ENCODE assay signal across 1 cellular context in genomic region chr14:21455912-21456667, GRCh38.
TF ChIP-seq lines count a peak whose summit lies in the region.

CHD8 (minus strand) TSS chr14:21456123; CDS start chr14:21431643, 24,480 bp downstream.

TF ChIP-seq in HepG2, 621 proteins besides CTCF, POLR2A, EP300 and RAD21 (continued from another document and continues in another):
- TF ChIP-seq ZBTB37 (CRISPR knock-in tag; IDR thresholded peaks at IDR 0.05) (no peak), TAF15 (IDR thresholded peaks at IDR 0.05; ENCODE audit: low read depth, low read length, poor library complexity, severe bottlenecking) (no peak), MAF1 (CRISPR knock-in tag; IDR thresholded peaks at IDR 0.05; ENCODE audit: borderline replicate concordance) (no peak; the same call in 1 of the 2 replicates), SIN3A (IDR thresholded peaks at IDR 0.05; ENCODE audit: borderline replicate concordance, low read depth, low read length) (peak; percentile 82), ZKSCAN5 (CRISPR knock-in tag; IDR thresholded peaks at IDR 0.05) (no peak), POLR2AphosphoS2 (IDR thresholded peaks at IDR 0.05; ENCODE audit: low read depth, low read length) (peak; percentile 62; the same call in 1 of the 2 replicates), ZBTB44 (CRISPR knock-in tag; IDR thresholded peaks at IDR 0.05) (no peak; the same call in none of the 2 replicates), FOXK2 (IDR thresholded peaks at IDR 0.05) (no peak), ZNF546 (CRISPR knock-in tag; conservative IDR thresholded peaks at IDR 0.05) (no peak), ZNF740 (CRISPR knock-in tag; IDR thresholded peaks at IDR 0.05) (no peak), MLLT10 (CRISPR knock-in tag; IDR thresholded peaks at IDR 0.05) (no peak), HNF4G (IDR thresholded peaks at IDR 0.05; ENCODE audit: borderline replicate concordance, low read depth, low read length) (no peak; the same call in 1 of the 2 replicates), HNF4G (CRISPR knock-in tag; IDR thresholded peaks at IDR 0.05; ENCODE audit: borderline replicate concordance, low read depth) (0 out of 2 replicates have a peak, but pooled peaks have one; percentile 15), ZNF253 (CRISPR knock-in tag; IDR thresholded peaks at IDR 0.05; ENCODE audit: borderline replicate concordance) (no peak), DPF2 (CRISPR knock-in tag; IDR thresholded peaks at IDR 0.05; ENCODE audit: borderline replicate concordance, low read depth) (no peak), ZNF484 (CRISPR knock-in tag; IDR thresholded peaks at IDR 0.05; ENCODE audit: borderline replicate concordance, low read depth) (no peak), ADNP (CRISPR knock-in tag; IDR thresholded peaks at IDR 0.05) (no peak), TBP (CRISPR knock-in tag; IDR thresholded peaks at IDR 0.05) (no peak), SKIL (CRISPR knock-in tag; IDR thresholded peaks at IDR 0.05; ENCODE audit: borderline replicate concordance) (no peak), PAWR (CRISPR knock-in tag; IDR thresholded peaks at IDR 0.05; ENCODE audit: borderline replicate concordance) (no peak; the same call in 1 of the 2 replicates), ZNF549 (CRISPR knock-in tag; IDR thresholded peaks at IDR 0.05) (no peak), MYPOP (CRISPR knock-in tag; IDR thresholded peaks at IDR 0.05) (peak; percentile 91), EZH2 (conservative IDR thresholded peaks at IDR 0.05; ENCODE audit: low read depth, low read length) (no peak), SAFB2 (CRISPR knock-in tag; IDR thresholded peaks at IDR 0.05; ENCODE audit: borderline replicate concordance, low read depth) (peak; percentile 91; the same call in 1 of the 2 replicates), MYC (CRISPR knock-in tag; IDR thresholded peaks at IDR 0.05; ENCODE audit: borderline replicate concordance) (peak; percentile 95), ZNF850 (CRISPR knock-in tag; conservative IDR thresholded peaks at IDR 0.05) (peak; percentile 68; the same call in 1 of the 2 replicates), ZHX2 (IDR thresholded peaks at IDR 0.05; ENCODE audit: low read depth) (peak; percentile 88; the same call in 1 of the 2 replicates), ZHX2 (CRISPR knock-in tag; IDR thresholded peaks at IDR 0.05; ENCODE audit: borderline replicate concordance) (no peak), ZNF44 (CRISPR knock-in tag; IDR thresholded peaks at IDR 0.05) (peak; percentile 83; the same call in 1 of the 2 replicates), ZNF142 (CRISPR knock-in tag; IDR thresholded peaks at IDR 0.05) (peak; percentile 27; the same call in 1 of the 2 replicates), ZNF720 (CRISPR knock-in tag; IDR thresholded peaks at IDR 0.05) (no peak), GZF1 (CRISPR knock-in tag; IDR thresholded peaks at IDR 0.05) (no peak), CEBPG (CRISPR knock-in tag; IDR thresholded peaks at IDR 0.05) (peak; percentile 40; the same call in 1 of the 2 replicates), ZNF160 (CRISPR knock-in tag; IDR thresholded peaks at IDR 0.05) (no peak), ZNF24 (IDR thresholded peaks at IDR 0.05) (peak; percentile 67; the same call in 1 of the 2 replicates), MTERF4 (CRISPR knock-in tag; IDR thresholded peaks at IDR 0.05) (peak; percentile 75; the same call in 1 of the 2 replicates), ZSCAN25 (CRISPR knock-in tag; IDR thresholded peaks at IDR 0.05) (no peak; the same call in none of the 2 replicates), HNF4A (CRISPR knock-in tag; IDR thresholded peaks at IDR 0.05) (no peak; the same call in 1 of the 2 replicates), ETS1 (CRISPR knock-in tag; IDR thresholded peaks at IDR 0.05) (no peak), KDM1A (CRISPR knock-in tag; IDR thresholded peaks at IDR 0.05) (no peak)
